9 cellular contexts compared by ENCODE assay signal in genomic region chr1:11690132-11690668, GRCh38. TPM values are rescaled to one million over a fixed set of nuclear protein-coding genes. Genes with fewer than 3 reads are reported as not detected.
A peak's percentile ranks its signal among the peaks of the same experiment; 100 is the strongest.
DNase-seq lines count a peak whose midpoint lies in the region; ATAC-seq and TF ChIP-seq lines count a peak whose summit lies in the region.
"Had no signal": no experiment of that assay in that cellular context is flagged by ENCODE, and none has a peak within 500 bp of the region (broad histone marks: within the 10 kb centered on the region; RNA-seq: fewer than 3 reads in every experiment).

No MANE protein-coding gene starts in this region.

- no peaks in the 10 kb centered on the region for H3K36me3 Mint-ChIP-seq in type B pancreatic cell

- DNase-seq in cardiac muscle cell (ENCODE audit: low read depth in 1 of 2, low spot score in 1 of 2) (no peak), right cardiac atrium (no peak), SK-N-MC (ENCODE audit: low read depth, low spot score) (no peak), type B pancreatic cell (ENCODE audit: extremely low spot score, unreplicated experiment) (no peak), sciatic nerve (ENCODE audit: low spot score) (no peak)

- ATAC-seq in right cardiac atrium (no peak), GM21423 (IDR thresholded peaks at IDR 0.05; ENCODE audit: unreplicated experiment) (no peak), GM18907 (IDR thresholded peaks at IDR 0.05; ENCODE audit: unreplicated experiment) (no peak), sciatic nerve (no peak)

- H3K27ac ChIP-seq in cardiac muscle cell (no peak overlapping the region), right cardiac atrium (ENCODE audit: low read length) (no peak overlapping the region), SK-N-MC (no peak overlapping the region), iPS-18a (ENCODE audit: low read length) (peak overlapping the region; percentile 87)

- no peak overlapping the region for H3K9ac ChIP-seq in SK-N-MC (ENCODE audit: insufficient read length)
- peak overlapping the region; percentile 82 for H3K9ac ChIP-seq in iPS-18a (ENCODE audit: low read length)

- H3K4me3 ChIP-seq in cardiac muscle cell (peak overlapping the region; percentile 58), right cardiac atrium (ENCODE audit: low read length) (no peak overlapping the region), SK-N-MC (peak overlapping the region; percentile 72; the same call in 1 of the 2 replicates), iPS-18a (ENCODE audit: low read length) (peak overlapping the region; percentile 70)

- no peak for TF ChIP-seq CTCF in cardiac muscle cell (IDR thresholded peaks at IDR 0.05; ENCODE audit: low read depth, low read length)
- TF ChIP-seq CTCF in type B pancreatic cell (conservative IDR thresholded peaks at IDR 0.05): no peak

- H3K36me3 ChIP-seq in cardiac muscle cell: no peaks in the 10 kb centered on the region
- no peaks in the 10 kb centered on the region for H3K36me3 ChIP-seq in SK-N-MC (ENCODE audit: insufficient read depth, low read length)
- peaks cover 8% of the 10 kb centered on the region for H3K36me3 ChIP-seq in iPS-18a (ENCODE audit: control insufficient read depth, low read depth, low read length)

- WGBS in right cardiac atrium: 21% methylated on average over 13 of the region's 13 CpGs

- intact Hi-C loops in right cardiac atrium (cut with DNase I) (no loop called here), sciatic nerve (cut with DNase I) (no loop called here)

- peak overlapping the region; percentile 87 for H3K4me3 Mint-ChIP-seq in type B pancreatic cell

- H3K4me1 Mint-ChIP-seq in type B pancreatic cell (ENCODE audit: unreplicated experiment): peaks cover 21% of the 10 kb centered on the region

- no peaks in the 10 kb centered on the region for H3K4me1 ChIP-seq in cardiac muscle cell (ENCODE audit: low read depth)
- no peaks in the 10 kb centered on the region for H3K4me1 ChIP-seq in right cardiac atrium (ENCODE audit: control insufficient read depth, insufficient read depth, low read length)
- H3K4me1 ChIP-seq in iPS-18a (ENCODE audit: control insufficient read depth, low read depth, low read length): peaks cover 30% of the 10 kb centered on the region

- H3K27ac Mint-ChIP-seq in type B pancreatic cell: peak overlapping the region; percentile 71
- H3K27ac Mint-ChIP-seq: activated T-helper 2 cell treated with anti-CD3 and anti-CD28 coated beads, Interferon-gamma antibody, Interleukin-2, Interleukin-4, amounts not matched to agents 10 μg/mL and 5 μg/mL and 100 μg/mL, durations not matched to agents 14 hours and 24 hours and 36 hours had no signal

- H3K9me3 Mint-ChIP-seq in type B pancreatic cell: no peaks in the 10 kb centered on the region
- H3K9me3 Mint-ChIP-seq: activated T-helper 2 cell treated with anti-CD3 and anti-CD28 coated beads, Interferon-gamma antibody, Interleukin-2, Interleukin-4, amounts not matched to agents 10 μg/mL and 5 μg/mL and 100 μg/mL, durations not matched to agents 14 hours and 24 hours and 36 hours had no signal

- H3K27me3 ChIP-seq in cardiac muscle cell: peaks cover 55% of the 10 kb centered on the region
- H3K27me3 ChIP-seq in right cardiac atrium (ENCODE audit: control insufficient read depth, insufficient read depth): no peaks in the 10 kb centered on the region
- H3K27me3 ChIP-seq in iPS-18a (ENCODE audit: control insufficient read depth, insufficient read depth, low read length): no peaks in the 10 kb centered on the region

- H3K9me3 ChIP-seq in cardiac muscle cell (ENCODE audit: low read depth) (no peaks in the 10 kb centered on the region), right cardiac atrium (ENCODE audit: control insufficient read depth, low read length) (no peaks in the 10 kb centered on the region), SK-N-MC (ENCODE audit: low read depth, low read length) (no peaks in the 10 kb centered on the region), iPS-18a (ENCODE audit: control insufficient read depth, low read depth, low read length) (no peaks in the 10 kb centered on the region)

- peaks cover 33% of the 10 kb centered on the region for H3K27me3 Mint-ChIP-seq in type B pancreatic cell

RNA-seq across cellular contexts. Expression of gene DRAXIN, which starts 1.3 kb away (rescaled TPM):
- total RNA-seq in cardiac muscle cell (0.25 and 0.36 TPM in 2 replicates), right cardiac atrium (under 1 TPM in 3 of 4 donors, not detected in 1; 0.03 to 0.08 (median 0.03) TPM), type B pancreatic cell (ENCODE audit: low replicate concordance) (1.1 and 13.5 TPM in 2 replicates), sciatic nerve (not detected)
- polyA plus RNA-seq in cardiac muscle cell (0.27 TPM in 1 of 2 replicates, not detected in the other), right cardiac atrium (0.02 TPM)

RNA-seq across cellular contexts. Expression of gene MAD2L2, which starts 9.3 kb away (rescaled TPM):
- 92.7 and 102 TPM in 2 replicates for total RNA-seq in cardiac muscle cell
- 115 and 148 TPM in 2 replicates for polyA plus RNA-seq in cardiac muscle cell
- total RNA-seq in right cardiac atrium: 10 to 100 TPM; 15.5 to 20.3 (median 16.7) TPM
- 22.8 TPM for polyA plus RNA-seq in right cardiac atrium
- 45.0 and 70.7 TPM in 2 replicates for total RNA-seq in type B pancreatic cell (ENCODE audit: low replicate concordance)
- 22.0 TPM for total RNA-seq in sciatic nerve

RNA-seq across cellular contexts. Expression of gene FBXO6, which starts 26.2 kb away (rescaled TPM):
- total RNA-seq in cardiac muscle cell (9.2 and 9.4 TPM in 2 replicates), right cardiac atrium (1 to 10 TPM; 4.5 to 7.9 (median 5.9) TPM), type B pancreatic cell (ENCODE audit: low replicate concordance) (4.3 and 6.5 TPM in 2 replicates), sciatic nerve (6.6 TPM)
- polyA plus RNA-seq in cardiac muscle cell (10.3 and 15.0 TPM in 2 replicates), right cardiac atrium (9.9 TPM)

RNA-seq across cellular contexts. Expression of gene FBXO44, which starts 35.5 kb away (rescaled TPM):
- 53.0 and 58.8 TPM in 2 replicates for total RNA-seq in cardiac muscle cell
- 43.6 and 57.0 TPM in 2 replicates for polyA plus RNA-seq in cardiac muscle cell
- 10 to 100 TPM; 18.5 to 30.1 (median 24.8) TPM for total RNA-seq in right cardiac atrium
- polyA plus RNA-seq in right cardiac atrium: 25.1 TPM
- 14.1 and 24.8 TPM in 2 replicates for total RNA-seq in type B pancreatic cell (ENCODE audit: low replicate concordance)
- total RNA-seq in sciatic nerve: 37.1 TPM

RNA-seq across cellular contexts. Expression of gene FBXO2, which starts 36.0 kb away (rescaled TPM):
- total RNA-seq in cardiac muscle cell (15.8 and 20.9 TPM in 2 replicates), right cardiac atrium (10 to 100 TPM in 1 of 4 donors, 1 to 10 TPM in 3; 5.4 to 10.6 (median 6.5) TPM), type B pancreatic cell (ENCODE audit: low replicate concordance) (5.9 and 7.4 TPM in 2 replicates), sciatic nerve (24.7 TPM)
- polyA plus RNA-seq in cardiac muscle cell (28.3 and 29.8 TPM in 2 replicates), right cardiac atrium (14.0 TPM)
